Comparison of ENCODE assay signal across 10 cellular contexts in the genomic region with DNA sequence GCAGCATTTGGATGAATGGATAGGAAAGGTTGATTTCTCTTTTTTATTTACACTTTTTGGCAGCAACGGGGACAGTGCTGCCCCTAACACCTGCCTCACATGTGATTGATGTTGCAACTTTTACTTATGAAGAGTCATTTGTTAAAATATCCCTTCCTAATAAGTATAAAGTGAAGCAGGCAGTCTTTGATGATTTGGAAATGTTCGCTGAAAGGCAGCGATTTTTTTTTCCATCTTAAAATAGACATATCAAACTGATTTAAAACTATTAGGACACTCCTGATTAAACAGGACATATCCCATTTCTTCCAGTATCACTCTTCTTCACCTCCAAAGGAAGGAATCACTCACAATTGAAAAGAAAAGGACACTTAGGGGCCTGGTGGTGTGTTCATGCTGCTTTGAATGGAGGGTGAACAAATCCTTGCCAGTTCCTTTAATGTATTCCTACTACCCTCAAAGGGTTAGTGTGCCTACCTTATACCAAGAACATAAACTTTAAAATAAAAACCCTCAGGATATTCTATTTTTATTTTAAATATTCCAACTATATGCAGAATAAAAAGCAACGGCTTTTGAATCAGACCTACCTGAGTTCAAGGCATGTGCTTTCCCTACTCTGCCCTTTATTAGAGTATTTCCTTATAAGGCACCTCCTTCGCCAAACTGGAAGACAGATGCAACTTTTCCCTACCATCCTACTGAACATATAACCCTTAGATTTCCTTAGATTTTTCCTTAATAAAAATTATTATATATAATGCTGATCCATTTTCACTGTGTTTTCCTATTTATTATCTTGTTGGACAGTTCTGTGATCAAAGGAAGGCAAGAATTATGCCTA. TPM values are rescaled to one million over a fixed set of nuclear protein-coding genes. Genes with fewer than 3 reads are reported as not detected.
A peak's percentile ranks its signal among the peaks of the same experiment; 100 is the strongest.
DNase-seq lines count a peak whose midpoint lies in the region; ATAC-seq, FAIRE-seq and TF ChIP-seq lines count a peak whose summit lies in the region.
"Had no signal": no experiment of that assay in that cellular context is flagged by ENCODE, and none has a peak within 500 bp of the region (broad histone marks: within the 10 kb centered on the region; RNA-seq: fewer than 3 reads in every experiment).

No MANE protein-coding gene starts in this region.

- peak overlapping the region; percentile 98 for H3K4me2 ChIP-seq in K562 (ENCODE audit: insufficient read depth, low read length)

- peaks cover 10 to 23% of the 10 kb centered on the region in 2 donors for H3K4me1 Mint-ChIP-seq in natural killer cell treated with Interleukin-12 subunit alpha and Interleukin-12 subunit beta and Interleukin-15 and Interleukin-18, amount 100 ng/mL, for 72 hours (ENCODE audit: low read depth in 2 of 2)
- H3K4me1 Mint-ChIP-seq in natural killer cell = peaks cover 10 to 14% of the 10 kb centered on the region in 2 donors

- H3K27me3 ChIP-seq in K562 (ENCODE audit: control insufficient read depth in 2 of 2, insufficient read depth in 2 of 2, low read length in 2 of 2) (no peaks in the 10 kb centered on the region), lung (ENCODE audit: control insufficient read depth, insufficient read depth) (no peaks in the 10 kb centered on the region), aorta (ENCODE audit: control insufficient read depth in 1 of 2, insufficient read depth in 2 of 2, low read length in 1 of 2) (no peaks in the 10 kb centered on the region)

- H3K4me1 ChIP-seq in K562 (replicated peaks in 1 of 2; ENCODE audit: control insufficient read depth in 2 of 2, insufficient read depth in 2 of 2, low read length in 2 of 2) = peaks cover 10 to 29% of the 10 kb centered on the region in 2 experiments
- H3K4me1 ChIP-seq in lung (ENCODE audit: control insufficient read depth in 2 of 2, insufficient read depth in 2 of 2, low read length in 2 of 2) = peaks cover 2 to 4% of the 10 kb centered on the region in 2 donors
- H3K4me1 ChIP-seq in aorta (ENCODE audit: control insufficient read depth in 1 of 2, insufficient read depth in 2 of 2, low read length in 2 of 2) = peaks cover 0 to 3% of the 10 kb centered on the region in 2 donors

- no peaks in the 10 kb centered on the region for H3K27me3 Mint-ChIP-seq in natural killer cell treated with Interleukin-12 subunit alpha and Interleukin-12 subunit beta and Interleukin-15 and Interleukin-18, amount 100 ng/mL, for 72 hours
- no peaks in the 10 kb centered on the region for H3K27me3 Mint-ChIP-seq in natural killer cell (ENCODE audit: low read depth in 2 of 2)

- H3K27ac ChIP-seq in K562 (ENCODE audit: extremely low read depth, low read depth, low read length) (peak overlapping the region; percentile 94), lung (ENCODE audit: low read depth in 1 of 2, low read length in 1 of 2) (peak overlapping the region; percentile 87 to 88), aorta (ENCODE audit: low read depth in 1 of 2, low read length in 2 of 2) (peak overlapping the region in 1 of 2 donors; percentile 30)

- TF ChIP-seq POLR2A in K562 (conservative IDR thresholded peaks at IDR 0.05) = no peak

- H3K9me1 ChIP-seq in K562 (ENCODE audit: control insufficient read depth, insufficient read depth, low read length) = peaks cover 6% of the 10 kb centered on the region

- H3K9ac ChIP-seq in K562 (ENCODE audit: insufficient read depth in 1 of 2, low read depth in 2 of 2, low read length in 2 of 2) = peak overlapping the region; percentile 85 to 96

- ATAC-seq in natural killer cell treated with Interleukin-12 subunit alpha and Interleukin-12 subunit beta and Interleukin-15 and Interleukin-18, amount 100 ng/mL, for 72 hours = no peak
- ATAC-seq in natural killer cell (no peak), K562 (no peak), lung (ENCODE audit: insufficient read depth, low FRiP score) (no peak), aorta (ENCODE audit: low FRiP score) (no peak), GM21723 (IDR thresholded peaks at IDR 0.05; ENCODE audit: unreplicated experiment) (no peak), GM21390 (IDR thresholded peaks at IDR 0.05; ENCODE audit: unreplicated experiment) (no peak)

- POLR2A ChIA-PET in K562 (lab: Yijun Ruan, JAX) = interaction anchor here (0.5 to 1.2 kb wide), 4 partner anchors 10 to 28 kb away, joined by 3 to 5 read pairs (median 4); no protein-coding TSS in a partner anchor

- H4K20me1 ChIP-seq in K562 (replicated peaks; ENCODE audit: control insufficient read depth, insufficient read depth, low read length) = no peaks in the 10 kb centered on the region; the same call in 1 of the 2 replicates

- peak overlapping the region; percentile 22 for H3K4me3 Mint-ChIP-seq in natural killer cell treated with Interleukin-12 subunit alpha and Interleukin-12 subunit beta and Interleukin-15 and Interleukin-18, amount 100 ng/mL, for 72 hours
- H3K4me3 Mint-ChIP-seq in natural killer cell = no peak overlapping the region

- no peak overlapping the region for H3K27ac Mint-ChIP-seq in natural killer cell treated with Interleukin-12 subunit alpha and Interleukin-12 subunit beta and Interleukin-15 and Interleukin-18, amount 100 ng/mL, for 72 hours
- H3K27ac Mint-ChIP-seq in natural killer cell = no peak overlapping the region

- CTCF ChIA-PET in K562 (lab: Yijun Ruan, JAX; ENCODE audit: low intra/inter-chr PET ratio) = interaction anchor here (0.9 to 1.1 kb wide), 2 partner anchors 83 to 92 kb away, joined by 3 to 5 read pairs; no protein-coding TSS in a partner anchor

- H3K9me3 Mint-ChIP-seq in natural killer cell treated with Interleukin-12 subunit alpha and Interleukin-12 subunit beta and Interleukin-15 and Interleukin-18, amount 100 ng/mL, for 72 hours = no peaks in the 10 kb centered on the region
- no peaks in the 10 kb centered on the region for H3K9me3 Mint-ChIP-seq in natural killer cell

- no peak for TF ChIP-seq EP300 in K562 (IDR thresholded peaks at IDR 0.05; ENCODE audit: low read length)

- 3% methylated on average over 5 of the region's 5 CpGs for WGBS in K562 (ENCODE audit: insufficient coverage, low coverage, missing lambda C conversion rate)
- WGBS in lung, 2 donors = 20 to 22% methylated on average over 5 of the region's 5 CpGs
- 14 to 17% methylated on average over 5 of the region's 5 CpGs for WGBS in aorta, 2 donors

- H3K36me3 Mint-ChIP-seq in natural killer cell treated with Interleukin-12 subunit alpha and Interleukin-12 subunit beta and Interleukin-15 and Interleukin-18, amount 100 ng/mL, for 72 hours = peaks cover 4% of the 10 kb centered on the region
- H3K36me3 Mint-ChIP-seq in natural killer cell = no peaks in the 10 kb centered on the region

- FAIRE-seq in K562 (lab: Jason Lieb, UNC) = no peak
- FAIRE-seq: colon had no signal

- peak overlapping the region; percentile 90 for H2AFZ ChIP-seq in K562 (ENCODE audit: low read depth, low read length)

- TF ChIP-seq CTCF in natural killer cell (IDR thresholded peaks at IDR 0.05) (no peak), K562 (IDR thresholded peaks at IDR 0.05 in 2 of 3, conservative IDR thresholded peaks at IDR 0.05 in 1 of 3; ENCODE audit: insufficient read depth in 2 of 3, low read depth in 1 of 3, low read length in 3 of 3) (no peak), lung (IDR thresholded peaks at IDR 0.05; ENCODE audit: control extremely low read depth, extremely low read depth) (no peak)

- intact Hi-C loops in natural killer cell (cut with micrococcal nuclease) (loop anchor here (1.0 to 5.0 kb wide), 5 partner anchors 24 to 959 kb away; partner anchors contain the start of genes SAMD8 and VCL), K562 (cut with micrococcal nuclease) (loop anchor here (2.0 to 5.0 kb wide), 2 partner anchors 25 to 80 kb away; no protein-coding TSS in a partner anchor), aorta (cut with DNase I) (no loop called here)

- in situ Hi-C loops in K562 (cut with MboI) = no loop called here

- H3K36me3 ChIP-seq in K562 (ENCODE audit: control insufficient read depth, insufficient read depth, low read length) = peaks cover 12% of the 10 kb centered on the region; the same call in 1 of the 3 replicates
- H3K36me3 ChIP-seq in lung (ENCODE audit: control insufficient read depth in 2 of 2, insufficient read depth in 2 of 2, low read length in 2 of 2) = no peaks in the 10 kb centered on the region
- no peaks in the 10 kb centered on the region for H3K36me3 ChIP-seq in aorta (ENCODE audit: control insufficient read depth in 1 of 2, insufficient read depth in 2 of 2, low read length in 1 of 2)

- no peak for DNase-seq in natural killer cell treated with Interleukin-12 subunit alpha and Interleukin-12 subunit beta and Interleukin-15 and Interleukin-18, amount 100 ng/mL, for 72 hours (ENCODE audit: low spot score)
- DNase-seq in natural killer cell (no peak), K562 (ENCODE audit: extremely low read depth in 1 of 4, low spot score in 3 of 4) (peak in 1 of 4 experiments; percentile 18), lung (ENCODE audit: low spot score) (no peak), aorta (no peak)
- no peak for DNase-seq in stimulated activated CD4-positive, alpha-beta T cell treated with anti-CD3 and anti-CD28 coated beads, Interleukin-12 subunit alpha, Interleukin-12 subunit beta, amount 100 ng/mL, for 4 hours
- DNase-seq: NCI-H1436 treated with DMSO at 0.1 percent for 48 hours had no signal

- peaks cover 92% of the 10 kb centered on the region for H3K79me2 ChIP-seq in K562 (ENCODE audit: control insufficient read depth, insufficient read depth, low read length)

- TF ChIP-seq RAD21 in K562 (CRISPR knock-in tag; conservative IDR thresholded peaks at IDR 0.05 in 1 of 2, IDR thresholded peaks at IDR 0.05 in 1 of 2) = no peak

- peak overlapping the region; percentile 93 for H3K4me3 ChIP-seq in K562
- H3K4me3 ChIP-seq in lung = peak overlapping the region; percentile 85
- H3K4me3 ChIP-seq in aorta (ENCODE audit: low read length in 2 of 2) = peak overlapping the region; percentile 29 to 73

- BruUV-seq in K562 (replicated peaks; lab: Mats Ljungman, UMichigan) = no TSS peak

- no peaks in the 10 kb centered on the region for H3K9me3 ChIP-seq in K562 (replicated peaks; ENCODE audit: control insufficient read depth, insufficient read depth, low read depth, low read length)
- H3K9me3 ChIP-seq in lung (ENCODE audit: control insufficient read depth in 2 of 2, insufficient read depth in 1 of 2, low read length in 1 of 2) = no peaks in the 10 kb centered on the region
- no peaks in the 10 kb centered on the region for H3K9me3 ChIP-seq in aorta (ENCODE audit: control insufficient read depth, low read length)

RNA-seq across cellular contexts. Expression of gene ADK, which starts 1.1 kb away (rescaled TPM):
- 10 to 100 TPM; 18.9 to 49.5 TPM for total RNA-seq in natural killer cell treated with Interleukin-12 subunit alpha and Interleukin-12 subunit beta and Interleukin-15 and Interleukin-18, amount 100 ng/mL, for 72 hours
- total RNA-seq in natural killer cell (10 to 100 TPM; 13.4 to 16.1 (median 14.1) TPM), K562 (2014; rRNA removed) (50.5 and 54.2 TPM in 2 replicates), K562 (2014; rRNA removed; fragmentation: Illumina TruSeq; extraction: Trizol) (72.6 and 87.9 TPM in 2 replicates), K562 (2015; rRNA removed; fragmentation: Illumina TruSeq; extraction: Trizol) (61.1 and 65.4 TPM in 2 replicates), K562 (2021) (73.6 and 75.1 TPM in 2 replicates), lung (10 to 100 TPM; 45.8 to 82.3 TPM), aorta (10 to 100 TPM; 14.4 to 21.1 TPM)
- 43.7 and 86.9 TPM in 2 replicates for total RNA-seq in K562 (2011; cell fraction: chromatin; rRNA removed; ENCODE audit: low replicate concordance)
- total RNA-seq in K562 (2011; cell fraction: nucleolus; rRNA removed) = 26.2 and 32.6 TPM in 2 replicates
- 31.7 and 37.8 TPM in 2 replicates for total RNA-seq in K562 (2011; cell fraction: nucleoplasm; rRNA removed)
- polyA plus RNA-seq in K562 (2011; rRNA removed) (55.4 and 88.5 TPM in 2 replicates), K562 (2014; fragmentation: Illumina TruSeq; extraction: Trizol) (77.8 and 78.9 TPM in 2 replicates), K562 (2014; fragmentation: Nextera tagmentation; extraction: Ambion mirVana) (10 to 100 TPM; 83.6 to 97.8 TPM), K562 (2014; rRNA removed) (65.8 and 71.0 TPM in 2 replicates), lung (10 to 100 TPM; 31.6 to 40.1 TPM), aorta (10 to 100 TPM; 12.6 to 17.8 TPM)
- polyA plus RNA-seq in K562 (2011; cell fraction: cytosol; rRNA removed) = 15.0 and 24.2 TPM in 2 replicates
- 10.0 and 16.4 TPM in 2 replicates for polyA plus RNA-seq in K562 (2011; cell fraction: nucleus; rRNA removed)
- 42.2 and 50.7 TPM in 2 replicates for polyA plus RNA-seq in K562 (2012)
- polyA minus RNA-seq in K562 (2011; rRNA and poly(A)+ RNA removed) = 59.0 and 60.1 TPM in 2 replicates
- 15.1 and 21.9 TPM in 2 replicates for polyA minus RNA-seq in K562 (2011; cell fraction: cytosol; rRNA and poly(A)+ RNA removed)
- polyA minus RNA-seq in K562 (2011; cell fraction: nucleus; rRNA and poly(A)+ RNA removed) = 25.7 and 34.8 TPM in 2 replicates

RNA-seq across cellular contexts. Expression of gene AP3M1, which starts 1.5 kb away (rescaled TPM):
- 10 to 100 TPM; 53.3 to 60.7 TPM for total RNA-seq in natural killer cell treated with Interleukin-12 subunit alpha and Interleukin-12 subunit beta and Interleukin-15 and Interleukin-18, amount 100 ng/mL, for 72 hours
- 10 to 100 TPM; 40.6 to 48.8 (median 41.5) TPM for total RNA-seq in natural killer cell
- 79.8 and 112 TPM in 2 replicates for total RNA-seq in K562 (2011; cell fraction: chromatin; rRNA removed; ENCODE audit: low replicate concordance)
- total RNA-seq in K562 (2011; cell fraction: nucleolus; rRNA removed) = 46.7 and 47.5 TPM in 2 replicates
- 65.3 and 84.1 TPM in 2 replicates for total RNA-seq in K562 (2011; cell fraction: nucleoplasm; rRNA removed)
- 44.3 and 48.1 TPM in 2 replicates for total RNA-seq in K562 (2014; rRNA removed)
- 67.1 and 75.5 TPM in 2 replicates for total RNA-seq in K562 (2014; rRNA removed; fragmentation: Illumina TruSeq; extraction: Trizol)
- 61.4 and 67.6 TPM in 2 replicates for total RNA-seq in K562 (2015; rRNA removed; fragmentation: Illumina TruSeq; extraction: Trizol)
- total RNA-seq in K562 (2021) = 66.8 and 67.8 TPM in 2 replicates
- 109 and 135 TPM in 2 replicates for polyA plus RNA-seq in K562 (2011; rRNA removed)
- 39.8 and 73.5 TPM in 2 replicates for polyA plus RNA-seq in K562 (2011; cell fraction: cytosol; rRNA removed)
- 48.8 and 68.8 TPM in 2 replicates for polyA plus RNA-seq in K562 (2011; cell fraction: nucleus; rRNA removed)
- polyA plus RNA-seq in K562 (2012) = 53.8 and 71.1 TPM in 2 replicates
- polyA plus RNA-seq in K562 (2014; fragmentation: Illumina TruSeq; extraction: Trizol) = 86.9 and 105 TPM in 2 replicates
- 10 to 100 TPM; 54.7 to 89.9 TPM for polyA plus RNA-seq in K562 (2014; fragmentation: Nextera tagmentation; extraction: Ambion mirVana)
- polyA plus RNA-seq in K562 (2014; rRNA removed) = 51.5 and 68.4 TPM in 2 replicates
- polyA minus RNA-seq in K562 (2011; rRNA and poly(A)+ RNA removed) = 140 and 141 TPM in 2 replicates
- polyA minus RNA-seq in K562 (2011; cell fraction: cytosol; rRNA and poly(A)+ RNA removed) = 41.5 and 57.5 TPM in 2 replicates
- 24.9 and 46.7 TPM in 2 replicates for polyA minus RNA-seq in K562 (2011; cell fraction: nucleus; rRNA and poly(A)+ RNA removed)
- total RNA-seq in lung = 10 to 100 TPM; 30.6 to 51.9 TPM
- 10 to 100 TPM in 1 of 2 donors, 1 to 10 TPM in 1; 9.0 to 19.3 TPM for polyA plus RNA-seq in lung
- total RNA-seq in aorta = 10 to 100 TPM; 30.0 to 30.4 TPM
- polyA plus RNA-seq in aorta = 10 to 100 TPM; 12.4 to 15.5 TPM

Comparison
In these comparisons a context has a peak if more than half of its experiments do, and no peak if none do; other contexts are left out.
1. intact Hi-C loops: an anchor here in natural killer cell (1.0 to 5.0 kb wide) and K562 (2.0 to 5.0 kb wide); none called in aorta.